18 cellular contexts compared by ENCODE assay signal in genomic region chr18:70459731-70460130, GRCh38.
A peak's percentile ranks its signal among the peaks of the same experiment; 100 is the strongest.
DNase-seq lines count a peak whose midpoint lies in the region; ATAC-seq, FAIRE-seq and TF ChIP-seq lines count a peak whose summit lies in the region.
"Had no signal": no experiment of that assay in that cellular context is flagged by ENCODE, and none has a peak within 500 bp of the region (broad histone marks: within the 10 kb centered on the region; RNA-seq: fewer than 3 reads in every experiment).

No MANE protein-coding gene starts in this region.

- H3K4me1 Mint-ChIP-seq in GM23338, result peaks cover 15% of the 10 kb centered on the region
- H3K4me1 Mint-ChIP-seq in effector memory CD8-positive, alpha-beta T cell (ENCODE audit: low read depth in 2 of 2), result peaks cover 0 to 2% of the 10 kb centered on the region in 2 donors
- H3K4me1 Mint-ChIP-seq in activated CD4-positive, alpha-beta T cell treated with anti-CD3 and anti-CD28 coated beads, Interleukin-2, amount 10 ng/mL, durations not matched to agents 7 days and 5 days, result peaks cover 2% of the 10 kb centered on the region

- H3K4me2 ChIP-seq in GM23338, result no peak overlapping the region

- no peak overlapping the region for H3K27ac Mint-ChIP-seq in GM23338
- H3K27ac Mint-ChIP-seq in effector memory CD8-positive, alpha-beta T cell, result peak overlapping the region; percentile 25 to 91
- H3K27ac Mint-ChIP-seq in activated CD4-positive, alpha-beta T cell treated with anti-CD3 and anti-CD28 coated beads, Interleukin-2, amount 10 ng/mL, durations not matched to agents 7 days and 5 days, result no peak overlapping the region
- H3K27ac Mint-ChIP-seq: H9 had no signal

- H3K4me3 Mint-ChIP-seq in GM23338, result no peak overlapping the region
- no peak overlapping the region for H3K4me3 Mint-ChIP-seq in effector memory CD8-positive, alpha-beta T cell
- no peak overlapping the region for H3K4me3 Mint-ChIP-seq in activated CD4-positive, alpha-beta T cell treated with anti-CD3 and anti-CD28 coated beads, Interleukin-2, amount 10 ng/mL, durations not matched to agents 7 days and 5 days
- H3K4me3 Mint-ChIP-seq: CD4-positive, alpha-beta memory T cell; H9 had no signal

- H3K4me3 ChIP-seq in GM23338, result no peak overlapping the region
- H3K4me3 ChIP-seq: GM12878, GM23248 had no signal

- POLR2A ChIA-PET in activated CD4-positive, alpha-beta T cell treated with anti-CD3 and anti-CD28 coated beads, Interleukin-2, amount 10 ng/mL, durations not matched to agents 7 days and 5 days (lab: Charles Lee), result no interaction called here

- H3K27me3 ChIP-seq in GM23338 (ENCODE audit: insufficient read depth), result peaks cover 7% of the 10 kb centered on the region; the same call in 1 of the 2 replicates

- ATAC-seq in GM23338 (no peak), HG02759 (IDR thresholded peaks at IDR 0.05; ENCODE audit: unreplicated experiment) (no peak), HG02623 (IDR thresholded peaks at IDR 0.05; ENCODE audit: unreplicated experiment) (no peak)
- ATAC-seq in effector memory CD8-positive, alpha-beta T cell (replicated peaks), result no peak
- ATAC-seq: GM12878, HCT116 had no signal

- H3K36me3 Mint-ChIP-seq in GM23338 (ENCODE audit: low read depth), result no peaks in the 10 kb centered on the region
- peaks cover 18% of the 10 kb centered on the region for H3K36me3 Mint-ChIP-seq in effector memory CD8-positive, alpha-beta T cell (ENCODE audit: insufficient read depth)
- no peaks in the 10 kb centered on the region for H3K36me3 Mint-ChIP-seq in activated CD4-positive, alpha-beta T cell treated with anti-CD3 and anti-CD28 coated beads, Interleukin-2, amount 10 ng/mL, durations not matched to agents 7 days and 5 days (ENCODE audit: low read depth)
- H3K36me3 Mint-ChIP-seq: CD4-positive, alpha-beta memory T cell had no signal

- H3K27me3 Mint-ChIP-seq in GM23338 (ENCODE audit: insufficient read depth, low read depth, poor library complexity), result no peaks in the 10 kb centered on the region
- peaks cover 27 to 36% of the 10 kb centered on the region in 2 donors for H3K27me3 Mint-ChIP-seq in effector memory CD8-positive, alpha-beta T cell
- H3K27me3 Mint-ChIP-seq in activated CD4-positive, alpha-beta T cell treated with anti-CD3 and anti-CD28 coated beads, Interleukin-2, amount 10 ng/mL, durations not matched to agents 7 days and 5 days, result peaks cover 23% of the 10 kb centered on the region

- H3K27ac ChIP-seq in GM23338 (ENCODE audit: low read depth), result no peak overlapping the region
- H3K27ac ChIP-seq: GM23248 had no signal

- 0 out of 2 replicates have a peak overlapping the region, but pooled peaks have one; percentile 52 for H2AFZ ChIP-seq in GM23338
- H2AFZ ChIP-seq: GM23248 had no signal

- peaks cover 16% of the 10 kb centered on the region for H3K4me1 ChIP-seq in GM23338 (ENCODE audit: insufficient read depth)

- FAIRE-seq in TTC549 (lab: Jason Lieb, UNC), result peak; percentile 77
- FAIRE-seq: GM12878, GM19239 had no signal

- H3K79me2 ChIP-seq in GM23338 (replicated peaks; ENCODE audit: insufficient read depth), result no peaks in the 10 kb centered on the region

- H3K9me3 Mint-ChIP-seq in GM23338, result 0 out of 3 replicates have a peak, but pooled peaks cover under 1% of the 10 kb centered on the region
- H3K9me3 Mint-ChIP-seq in effector memory CD8-positive, alpha-beta T cell, result no peaks in the 10 kb centered on the region
- H3K9me3 Mint-ChIP-seq in activated CD4-positive, alpha-beta T cell treated with anti-CD3 and anti-CD28 coated beads, Interleukin-2, amount 10 ng/mL, durations not matched to agents 7 days and 5 days, result no peaks in the 10 kb centered on the region
- H3K9me3 Mint-ChIP-seq: CD4-positive, alpha-beta memory T cell; H9 had no signal

- TF ChIP-seq CTCF in GM23338 (conservative IDR thresholded peaks at IDR 0.05; ENCODE audit: low read depth in 2 of 2), result no peak

- H3F3A ChIP-seq in GM23338 (replicated peaks; ENCODE audit: low read depth), result no peaks in the 10 kb centered on the region

- no peaks in the 10 kb centered on the region for H3K9me2 ChIP-seq in GM23338 (ENCODE audit: insufficient read depth)

- CTCF ChIA-PET in activated CD4-positive, alpha-beta T cell treated with anti-CD3 and anti-CD28 coated beads, Interleukin-2, amount 10 ng/mL, durations not matched to agents 7 days and 5 days (lab: Charles Lee), result no interaction called here

- no peak for DNase-seq in GM23338 (ENCODE audit: low spot score)
- no peak for DNase-seq in effector memory CD8-positive, alpha-beta T cell
- DNase-seq in activated CD4-positive, alpha-beta T cell treated with anti-CD3 and anti-CD28 coated beads, Interleukin-2, amount 10 ng/mL, durations not matched to agents 7 days and 5 days, result no peak
- DNase-seq: C1 segment of cervical spinal cord; Calu3; CD4-positive, alpha-beta memory T cell; COR-L47; DMS153; DND-41; GDM1; GM23248; H9 had no signal

- no peaks in the 10 kb centered on the region for H3K36me3 ChIP-seq in GM23338 (ENCODE audit: insufficient read depth)

- no peaks in the 10 kb centered on the region for H4K20me1 ChIP-seq in GM23338 (replicated peaks; ENCODE audit: insufficient read depth)

TF ChIP-seq in GM23338, 12 proteins besides CTCF, POLR2A, EP300 and RAD21 (continues in another document):
- TF ChIP-seq EZH2phosphoT487 (IDR thresholded peaks at IDR 0.05; ENCODE audit: unreplicated experiment) (no peak), JUNB (IDR thresholded peaks at IDR 0.05; ENCODE audit: unreplicated experiment) (no peak), CREB1 (CRISPR knock-in tag; IDR thresholded peaks at IDR 0.05; ENCODE audit: low read depth) (no peak), STAT1 (IDR thresholded peaks at IDR 0.05; ENCODE audit: unreplicated experiment) (no peak), NANOG (IDR thresholded peaks at IDR 0.05; ENCODE audit: borderline replicate concordance) (no peak), EZH2 (IDR thresholded peaks at IDR 0.05; ENCODE audit: low read depth, unreplicated experiment) (no peak), ZNF114 (CRISPR knock-in tag; IDR thresholded peaks at IDR 0.05) (no peak), POLR2AphosphoS5 (IDR thresholded peaks at IDR 0.05; ENCODE audit: low read depth) (no peak), REST (IDR thresholded peaks at IDR 0.05; ENCODE audit: unreplicated experiment) (no peak)

Comparison
In these comparisons a context has a peak if more than half of its experiments do, and no peak if none do; other contexts are left out.
1. H3K27ac Mint-ChIP-seq: peak in effector memory CD8-positive, alpha-beta T cell (2 of 2); none in GM23338 (single experiment) and activated CD4-positive, alpha-beta T cell treated with anti-CD3 and anti-CD28 coated beads, Interleukin-2, amount 10 ng/mL, durations not matched to agents 7 days and 5 days (single experiment).